22 cellular contexts compared by ENCODE assay signal in the genomic region with DNA sequence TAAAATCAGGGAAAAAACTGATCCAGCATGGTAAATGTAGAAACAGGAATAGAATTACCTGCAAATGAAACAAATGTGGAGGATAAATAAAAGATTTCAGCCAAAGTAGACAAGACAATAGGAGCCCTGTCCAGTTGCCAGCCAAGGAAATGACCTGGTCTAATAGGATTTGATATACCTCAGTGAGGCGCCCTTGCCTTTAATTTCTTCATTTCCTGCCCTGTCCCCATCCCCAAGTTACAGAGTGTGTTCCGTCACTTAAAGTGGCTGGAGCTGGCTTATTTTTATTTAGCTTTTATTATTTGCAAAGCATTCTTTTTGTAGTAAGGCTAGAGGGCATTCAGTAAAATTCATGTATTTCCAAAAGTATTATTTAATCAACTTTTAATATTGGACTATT. TPM values are rescaled to one million over a fixed set of nuclear protein-coding genes. Genes with fewer than 3 reads are reported as not detected.
A peak's percentile ranks its signal among the peaks of the same experiment; 100 is the strongest.
DNase-seq lines count a peak whose midpoint lies in the region; ATAC-seq and TF ChIP-seq lines count a peak whose summit lies in the region.
"Had no signal": no experiment of that assay in that cellular context is flagged by ENCODE, and none has a peak within 500 bp of the region (broad histone marks: within the 10 kb centered on the region; RNA-seq: fewer than 3 reads in every experiment).

No MANE protein-coding gene starts in this region.

- no peaks in the 10 kb centered on the region for H3K36me3 ChIP-seq in GM23338 (ENCODE audit: insufficient read depth)
- H3K36me3 ChIP-seq in PC-3 (ENCODE audit: low read depth, low read length) = no peaks in the 10 kb centered on the region

- no peak overlapping the region for H3K4me3 Mint-ChIP-seq in GM23338
- H3K4me3 Mint-ChIP-seq: CD4-positive, CD25-positive, alpha-beta regulatory T cell; IgD-negative memory B cell; T-helper 1 cell treated with Interleukin-12 subunit alpha and Interleukin-12 subunit beta and Interleukin-4 antibody, amounts not matched to agents 30 μg/mL and 1 μg/mL, for 36 hours had no signal

- H3K79me2 ChIP-seq in GM23338 (replicated peaks; ENCODE audit: insufficient read depth) = no peaks in the 10 kb centered on the region
- H3K79me2 ChIP-seq in PC-3 (ENCODE audit: low read length) = no peaks in the 10 kb centered on the region

- H3K4me2 ChIP-seq in GM23338 = no peak overlapping the region
- H3K4me2 ChIP-seq in PC-3 (ENCODE audit: low read length) = no peak overlapping the region

- H4K20me1 ChIP-seq in GM23338 (replicated peaks; ENCODE audit: insufficient read depth) (no peaks in the 10 kb centered on the region), PC-3 (ENCODE audit: low read length) (no peaks in the 10 kb centered on the region)

- TF ChIP-seq CTCF in C4-2B (conservative IDR thresholded peaks at IDR 0.05) (peak; percentile 28), GM23338 (conservative IDR thresholded peaks at IDR 0.05; ENCODE audit: low read depth in 2 of 2) (peak; percentile 16 to 47; a peak in 2 of 4 replicates), PC-3 (conservative IDR thresholded peaks at IDR 0.05; ENCODE audit: low read depth, low read length) (peak; percentile 22; the same call in 1 of the 2 replicates)

- no peaks in the 10 kb centered on the region for H3K4me1 ChIP-seq in GM23338 (ENCODE audit: insufficient read depth)
- no peaks in the 10 kb centered on the region for H3K4me1 ChIP-seq in PC-3 (ENCODE audit: insufficient read depth, low read length)
- H3K4me1 ChIP-seq: Caco-2 had no signal

- H3K9ac ChIP-seq in PC-3 (ENCODE audit: low read length) = no peak overlapping the region

- peaks cover 2% of the 10 kb centered on the region for H3K27me3 Mint-ChIP-seq in GM23338 (ENCODE audit: insufficient read depth, low read depth, poor library complexity)
- H3K27me3 Mint-ChIP-seq: CD4-positive, CD25-positive, alpha-beta regulatory T cell; IgD-negative memory B cell had no signal

- no peak for DNase-seq in GM23338 (ENCODE audit: low spot score)
- peak; percentile 19 for DNase-seq in PC-3
- DNase-seq in dermis blood vessel endothelial cell = peak; percentile 32
- DNase-seq in NCI-H1105 treated with DMSO at 0.1 percent for 48 hours (lab: John Stamatoyannopoulos, UW) = no peak
- DNase-seq: AML-193; Caco-2; CD4-positive, CD25-positive, alpha-beta regulatory T cell; DMS79 treated with DMSO at 0.1 percent for 48 hours; GDM1; Kasumi-1; NCI-H146; NCI-H2081 treated with DMSO at 0.1 percent for 48 hours; NCI-H510A treated with DMSO at 0.1 percent for 48 hours; SIG-M5 had no signal

- BruUV-seq in PC-3 (replicated peaks; lab: Mats Ljungman, UMichigan) = no TSS peak

- CTCF ChIA-PET in PC-3 (lab: Charles Lee) = no interaction called here

- intact Hi-C loops in PC-3 (cut with micrococcal nuclease) = no loop called here

- POLR2A ChIA-PET in PC-3 (lab: Charles Lee; ENCODE audit: unreplicated experiment) = no interaction called here

- H3K27ac ChIP-seq in C4-2B = no peak overlapping the region
- H3K27ac ChIP-seq in GM23338 (ENCODE audit: low read depth) = no peak overlapping the region
- no peak overlapping the region for H3K27ac ChIP-seq in PC-3 (ENCODE audit: low read length)

- H3K4me3 ChIP-seq in GM23338 (no peak overlapping the region), PC-3 (ENCODE audit: low read length) (no peak overlapping the region)
- H3K4me3 ChIP-seq: GM12878 had no signal

- H3K36me3 Mint-ChIP-seq in GM23338 (ENCODE audit: low read depth) = no peaks in the 10 kb centered on the region; the same call in 2 of the 3 replicates
- H3K36me3 Mint-ChIP-seq: CD4-positive, CD25-positive, alpha-beta regulatory T cell; IgD-negative memory B cell had no signal

- H3K9me3 ChIP-seq in PC-3 (ENCODE audit: low read length) = no peaks in the 10 kb centered on the region
- H3K9me3 ChIP-seq: Caco-2 had no signal

- H3K27me3 ChIP-seq in GM23338 (ENCODE audit: insufficient read depth) = no peaks in the 10 kb centered on the region
- H3K27me3 ChIP-seq in PC-3 (ENCODE audit: low read length) = no peaks in the 10 kb centered on the region

- H2AFZ ChIP-seq in GM23338 (no peak overlapping the region), PC-3 (ENCODE audit: low read length) (no peak overlapping the region)

- no peak for ATAC-seq in GM23338
- no peak; the same call in 1 of the 2 replicates for ATAC-seq in PC-3
- no peak for ATAC-seq in GM21367 (IDR thresholded peaks at IDR 0.05; ENCODE audit: unreplicated experiment)
- no peak for ATAC-seq in HG02840 (IDR thresholded peaks at IDR 0.05; ENCODE audit: low FRiP score, unreplicated experiment)
- no peak for ATAC-seq in GM18502 (IDR thresholded peaks at IDR 0.05; ENCODE audit: poor library complexity, unreplicated experiment)
- ATAC-seq: GM12878 had no signal

- H3F3A ChIP-seq in GM23338 (replicated peaks; ENCODE audit: low read depth) (no peaks in the 10 kb centered on the region), PC-3 (ENCODE audit: low read length, unreplicated experiment) (no peaks in the 10 kb centered on the region)

- H3K9me3 Mint-ChIP-seq in GM23338 = no peaks in the 10 kb centered on the region
- H3K9me3 Mint-ChIP-seq: T-helper 1 cell treated with Interleukin-12 subunit alpha and Interleukin-12 subunit beta and Interleukin-4 antibody, amounts not matched to agents 30 μg/mL and 1 μg/mL, for 36 hours had no signal

- H3K9me2 ChIP-seq in GM23338 (ENCODE audit: insufficient read depth) (no peaks in the 10 kb centered on the region), PC-3 (replicated peaks; ENCODE audit: low read length) (no peaks in the 10 kb centered on the region)

- H3K4me1 Mint-ChIP-seq in GM23338 = peaks cover 3% of the 10 kb centered on the region; the same call in 1 of the 3 replicates
- H3K4me1 Mint-ChIP-seq: CD4-positive, CD25-positive, alpha-beta regulatory T cell; IgD-negative memory B cell had no signal

- H3K27ac Mint-ChIP-seq in GM23338 = no peak overlapping the region
- H3K27ac Mint-ChIP-seq: CD4-positive, CD25-positive, alpha-beta regulatory T cell; IgD-negative memory B cell; T-helper 1 cell treated with Interleukin-12 subunit alpha and Interleukin-12 subunit beta and Interleukin-4 antibody, amounts not matched to agents 30 μg/mL and 1 μg/mL, for 36 hours had no signal

TF ChIP-seq in GM23338, 12 proteins besides CTCF, POLR2A, EP300 and RAD21 (continues in another document):
- no peak for TF ChIP-seq ETS1 (IDR thresholded peaks at IDR 0.05)
- no peak for TF ChIP-seq POLR2AphosphoS5 (IDR thresholded peaks at IDR 0.05; ENCODE audit: low read depth)
- no peak for TF ChIP-seq NANOG (IDR thresholded peaks at IDR 0.05; ENCODE audit: borderline replicate concordance)
- TF ChIP-seq, protein P1, sequence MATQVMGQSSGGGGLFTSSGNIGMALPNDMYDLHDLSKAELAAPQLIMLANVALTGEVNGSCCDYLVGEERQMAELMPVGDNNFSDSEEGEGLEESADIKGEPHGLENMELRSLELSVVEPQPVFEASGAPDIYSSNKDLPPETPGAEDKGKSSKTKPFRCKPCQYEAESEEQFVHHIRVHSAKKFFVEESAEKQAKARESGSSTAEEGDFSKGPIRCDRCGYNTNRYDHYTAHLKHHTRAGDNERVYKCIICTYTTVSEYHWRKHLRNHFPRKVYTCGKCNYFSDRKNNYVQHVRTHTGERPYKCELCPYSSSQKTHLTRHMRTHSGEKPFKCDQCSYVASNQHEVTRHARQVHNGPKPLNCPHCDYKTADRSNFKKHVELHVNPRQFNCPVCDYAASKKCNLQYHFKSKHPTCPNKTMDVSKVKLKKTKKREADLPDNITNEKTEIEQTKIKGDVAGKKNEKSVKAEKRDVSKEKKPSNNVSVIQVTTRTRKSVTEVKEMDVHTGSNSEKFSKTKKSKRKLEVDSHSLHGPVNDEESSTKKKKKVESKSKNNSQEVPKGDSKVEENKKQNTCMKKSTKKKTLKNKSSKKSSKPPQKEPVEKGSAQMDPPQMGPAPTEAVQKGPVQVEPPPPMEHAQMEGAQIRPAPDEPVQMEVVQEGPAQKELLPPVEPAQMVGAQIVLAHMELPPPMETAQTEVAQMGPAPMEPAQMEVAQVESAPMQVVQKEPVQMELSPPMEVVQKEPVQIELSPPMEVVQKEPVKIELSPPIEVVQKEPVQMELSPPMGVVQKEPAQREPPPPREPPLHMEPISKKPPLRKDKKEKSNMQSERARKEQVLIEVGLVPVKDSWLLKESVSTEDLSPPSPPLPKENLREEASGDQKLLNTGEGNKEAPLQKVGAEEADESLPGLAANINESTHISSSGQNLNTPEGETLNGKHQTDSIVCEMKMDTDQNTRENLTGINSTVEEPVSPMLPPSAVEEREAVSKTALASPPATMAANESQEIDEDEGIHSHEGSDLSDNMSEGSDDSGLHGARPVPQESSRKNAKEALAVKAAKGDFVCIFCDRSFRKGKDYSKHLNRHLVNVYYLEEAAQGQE (IDR thresholded peaks at IDR 0.05; ENCODE audit: unreplicated experiment) = no peak
- TF ChIP-seq CREB1 (CRISPR knock-in tag; IDR thresholded peaks at IDR 0.05; ENCODE audit: low read depth) = no peak
- no peak for TF ChIP-seq STAT1 (IDR thresholded peaks at IDR 0.05; ENCODE audit: unreplicated experiment)

RNA-seq across cellular contexts. Expression of gene DAOA, which starts 47.6 kb away (rescaled TPM):
- total RNA-seq in GM23338 (2014; rRNA removed; shearing (Covaris generic)) = not detected in 2 replicates
- polyA plus RNA-seq in GM23338 (2016; fragmentation: Nextera tagmentation; extraction: Ambion mirVana) = not detected in 2 replicates
- total RNA-seq in PC-3 (2014; rRNA removed) (not detected in 2 replicates), dermis blood vessel endothelial cell (not detected in 2 replicates)
- total RNA-seq: Caco-2; CD4-positive, CD25-positive, alpha-beta regulatory T cell; GM12878; H4 had no signal
- polyA plus RNA-seq: CD4-positive, CD25-positive, alpha-beta regulatory T cell; GM12878; IgD-negative memory B cell had no signal

Comparison
In these comparisons a context has a peak if more than half of its experiments do, and no peak if none do; other contexts are left out.
1. DNase-seq: peak in PC-3 (single experiment) and dermis blood vessel endothelial cell (single experiment); none in GM23338 (single experiment) and NCI-H1105 treated with DMSO at 0.1 percent for 48 hours (single experiment).
2. Peak in every context shown above with its lines, with median percentiles within 50 percentile points of each other: CTCF ChIP-seq.